19 cellular contexts compared by ENCODE assay signal in the genomic region with DNA sequence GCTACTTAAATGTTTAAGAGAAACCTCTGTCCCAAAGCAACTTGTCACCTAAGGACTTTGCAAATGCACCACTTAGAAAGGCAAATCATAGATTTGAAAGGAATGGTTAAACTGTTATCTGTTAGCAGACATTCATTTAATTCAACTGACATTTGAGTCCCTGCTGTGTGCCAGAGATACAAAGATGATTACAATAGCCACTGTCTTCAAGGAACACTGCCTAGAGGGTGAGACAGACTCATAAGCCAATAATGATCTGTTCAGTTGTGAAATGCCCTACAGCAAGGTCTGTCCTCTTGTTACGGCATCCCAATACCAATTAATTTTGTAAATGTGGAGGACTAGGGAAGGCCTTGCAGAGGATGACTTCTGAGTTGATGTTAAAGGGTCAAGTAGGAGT.
DNase-seq lines count a peak whose midpoint lies in the region; ATAC-seq, FAIRE-seq and TF ChIP-seq lines count a peak whose summit lies in the region.
"Had no signal": no experiment of that assay in that cellular context is flagged by ENCODE, and none has a peak within 500 bp of the region (broad histone marks: within the 10 kb centered on the region; RNA-seq: fewer than 3 reads in every experiment).

No MANE protein-coding gene starts in this region.

- H3K4me3 ChIP-seq in endothelial cell of umbilical vein (replicated peaks in 1 of 3; ENCODE audit: insufficient read depth in 1 of 3, low read depth in 1 of 3, low read length in 3 of 3): no peak overlapping the region
- no peak overlapping the region for H3K4me3 ChIP-seq in CD4-positive, alpha-beta memory T cell (ENCODE audit: low read length in 2 of 2)

- TF ChIP-seq POLR2A in endothelial cell of umbilical vein (IDR thresholded peaks at IDR 0.05; ENCODE audit: low read depth, low read length): no peak

- H3K27me3 ChIP-seq in endothelial cell of umbilical vein (ENCODE audit: control insufficient read depth in 2 of 2, insufficient read depth in 2 of 2, low read length in 2 of 2): no peaks in the 10 kb centered on the region
- H3K27me3 ChIP-seq in CD4-positive, alpha-beta memory T cell (ENCODE audit: insufficient read depth, low read length): no peaks in the 10 kb centered on the region

- no peaks in the 10 kb centered on the region for H3K9me1 ChIP-seq in endothelial cell of umbilical vein (replicated peaks; ENCODE audit: control insufficient read depth, extremely low read depth, insufficient read depth, low read length)

- intact Hi-C loops in endothelial cell of umbilical vein (cut with micrococcal nuclease): no loop called here
- intact Hi-C loops in CD4-positive, alpha-beta memory T cell (cut with micrococcal nuclease): no loop called here

- H3K4me1 Mint-ChIP-seq in mesothelial cell of epicardium: peaks cover 54% of the 10 kb centered on the region
- peaks cover 0 to 6% (median 1%) of the 10 kb centered on the region in 4 donors for H3K4me1 Mint-ChIP-seq in CD4-positive, alpha-beta memory T cell
- H3K4me1 Mint-ChIP-seq: activated CD8-positive, alpha-beta memory T cell treated with anti-CD3 and anti-CD28 coated beads, Interleukin-2, amount 10 ng/mL, durations not matched to agents 7 days and 5 days had no signal

- peaks cover 27% of the 10 kb centered on the region for H3K4me1 ChIP-seq in endothelial cell of umbilical vein (ENCODE audit: control insufficient read depth, extremely low read depth, insufficient read depth, low read length)
- no peaks in the 10 kb centered on the region for H3K4me1 ChIP-seq in CD4-positive, alpha-beta memory T cell (ENCODE audit: insufficient read depth, low read length)

- BruUV-seq in endothelial cell of umbilical vein (replicated peaks; lab: Mats Ljungman, UMichigan): no TSS peak

- FAIRE-seq in endothelial cell of umbilical vein (lab: Jason Lieb, UNC): no peak

- H3K27ac ChIP-seq in endothelial cell of umbilical vein (ENCODE audit: insufficient read depth, low read depth, low read length): peak overlapping the region; percentile 57
- H3K27ac ChIP-seq in CD4-positive, alpha-beta memory T cell (ENCODE audit: low read depth, low read length): no peak overlapping the region

- no peak overlapping the region for H3K4me3 Mint-ChIP-seq in mesothelial cell of epicardium
- H3K4me3 Mint-ChIP-seq in CD4-positive, alpha-beta memory T cell: no peak overlapping the region
- H3K4me3 Mint-ChIP-seq: activated CD8-positive, alpha-beta memory T cell treated with anti-CD3 and anti-CD28 coated beads, Interleukin-2, amount 10 ng/mL, durations not matched to agents 7 days and 5 days; dendritic cell treated with granulocyte-macrophage colony-stimulating factor and Interleukin-4, amounts not matched to agents 40 ng/mL and 50 ng/mL, for 4 days; naive thymus-derived CD8-positive, alpha-beta T cell; stimulated activated naive CD8-positive, alpha-beta T cell treated with anti-CD3 and anti-CD28 coated beads, Interleukin-15, amount 100 ng/mL, for 72 hours had no signal

- dilution Hi-C loops in endothelial cell of umbilical vein (cut with MboI; ENCODE audit: extremely low pct_ligation_motif_present, low sequenced_read_pairs): no loop called here

- no peak overlapping the region for H2AFZ ChIP-seq in endothelial cell of umbilical vein (ENCODE audit: low read depth, low read length)

- ATAC-seq in GM18511 (IDR thresholded peaks at IDR 0.05; ENCODE audit: unreplicated experiment) (no peak), GM21825 (IDR thresholded peaks at IDR 0.05; ENCODE audit: unreplicated experiment) (no peak)
- ATAC-seq: activated CD8-positive, alpha-beta memory T cell treated with anti-CD3 and anti-CD28 coated beads, Interleukin-2, amount 10 ng/mL, durations not matched to agents 7 days and 5 days; naive thymus-derived CD8-positive, alpha-beta T cell; stimulated activated naive CD8-positive, alpha-beta T cell treated with anti-CD3 and anti-CD28 coated beads, Interleukin-15, amount 100 ng/mL, for 72 hours had no signal

- no peaks in the 10 kb centered on the region for H3K27me3 Mint-ChIP-seq in mesothelial cell of epicardium (ENCODE audit: low read depth)
- no peaks in the 10 kb centered on the region for H3K27me3 Mint-ChIP-seq in CD4-positive, alpha-beta memory T cell
- H3K27me3 Mint-ChIP-seq: activated CD8-positive, alpha-beta memory T cell treated with anti-CD3 and anti-CD28 coated beads, Interleukin-2, amount 10 ng/mL, durations not matched to agents 7 days and 5 days; dendritic cell treated with granulocyte-macrophage colony-stimulating factor and Interleukin-4, amounts not matched to agents 40 ng/mL and 50 ng/mL, for 4 days; naive thymus-derived CD8-positive, alpha-beta T cell; stimulated activated naive CD8-positive, alpha-beta T cell treated with anti-CD3 and anti-CD28 coated beads, Interleukin-15, amount 100 ng/mL, for 72 hours had no signal

- no peak overlapping the region for H3K4me2 ChIP-seq in endothelial cell of umbilical vein (ENCODE audit: insufficient read depth, low read length)

- no peaks in the 10 kb centered on the region for H3K9me3 ChIP-seq in endothelial cell of umbilical vein (replicated peaks; ENCODE audit: control insufficient read depth, insufficient read depth, low read length)
- no peaks in the 10 kb centered on the region for H3K9me3 ChIP-seq in CD4-positive, alpha-beta memory T cell (ENCODE audit: control insufficient read depth in 1 of 2, low read length in 2 of 2)

- CTCF ChIA-PET in endothelial cell of umbilical vein (lab: Charles Lee): interaction anchor here (1.0 to 1.2 kb wide), 3 partner anchors 124 to 266 kb away, joined by 3 to 4 read pairs (median 3); a partner anchor contains a TSS
- CTCF ChIA-PET in CD4-positive, alpha-beta memory T cell (lab: Charles Lee; ENCODE audit: partially characterized antibody): interaction anchor here (1.6 kb wide), 1 partner anchor 266 kb away, joined by 6 read pairs; no protein-coding TSS in a partner anchor

- no peak overlapping the region for H3K9ac ChIP-seq in endothelial cell of umbilical vein (replicated peaks; ENCODE audit: extremely low read depth, insufficient read depth, low read length)

- H4K20me1 ChIP-seq in endothelial cell of umbilical vein (replicated peaks; ENCODE audit: control insufficient read depth, extremely low read depth, insufficient read depth, low read length): no peaks in the 10 kb centered on the region

- H3K36me3 Mint-ChIP-seq in mesothelial cell of epicardium: peaks cover 4% of the 10 kb centered on the region
- peaks cover 24 to 25% of the 10 kb centered on the region in 2 donors for H3K36me3 Mint-ChIP-seq in CD4-positive, alpha-beta memory T cell

- H3K36me3 ChIP-seq in endothelial cell of umbilical vein (ENCODE audit: control insufficient read depth in 2 of 2, extremely low read depth in 1 of 2, insufficient read depth in 2 of 2, low read length in 2 of 2): no peaks in the 10 kb centered on the region
- peaks cover 5% of the 10 kb centered on the region for H3K36me3 ChIP-seq in CD4-positive, alpha-beta memory T cell (ENCODE audit: insufficient read depth, low read length)

- no peaks in the 10 kb centered on the region for H3K9me3 Mint-ChIP-seq in mesothelial cell of epicardium
- no peaks in the 10 kb centered on the region for H3K9me3 Mint-ChIP-seq in CD4-positive, alpha-beta memory T cell
- H3K9me3 Mint-ChIP-seq: dendritic cell treated with granulocyte-macrophage colony-stimulating factor and Interleukin-4, amounts not matched to agents 40 ng/mL and 50 ng/mL, for 4 days; naive thymus-derived CD8-positive, alpha-beta T cell; stimulated activated naive CD8-positive, alpha-beta T cell treated with anti-CD3 and anti-CD28 coated beads, Interleukin-15, amount 100 ng/mL, for 72 hours had no signal

- no peaks in the 10 kb centered on the region for H3K79me2 ChIP-seq in endothelial cell of umbilical vein (ENCODE audit: control insufficient read depth, insufficient read depth, low read length)

- POLR2A ChIA-PET in endothelial cell of umbilical vein (lab: Charles Lee): interaction anchor here (1.2 kb wide), 1 partner anchor 253 kb away, joined by 4 read pairs; no protein-coding TSS in a partner anchor
- POLR2A ChIA-PET in CD4-positive, alpha-beta memory T cell (lab: Charles Lee; ENCODE audit: partially characterized antibody): no interaction called here

- no peak for TF ChIP-seq CTCF in endothelial cell of umbilical vein (IDR thresholded peaks at IDR 0.05; ENCODE audit: extremely low read depth in 1 of 2, insufficient read depth in 1 of 2, low read depth in 1 of 2, low read length in 2 of 2)
- TF ChIP-seq CTCF in mesothelial cell of epicardium (IDR thresholded peaks at IDR 0.05; ENCODE audit: unreplicated experiment): no peak

- DNase-seq in AG20443 (ENCODE audit: low spot score) (peak; percentile 34), RPMI7951 (ENCODE audit: low read depth) (peak; percentile 84), endothelial cell of umbilical vein (ENCODE audit: low read depth, low spot score) (peak; percentile 28), mesothelial cell of epicardium (ENCODE audit: low spot score in 2 of 2, unreplicated experiment in 2 of 2) (no peak), H4 (ENCODE audit: low spot score) (no peak)
- DNase-seq in CD4-positive, alpha-beta memory T cell: no peak
- DNase-seq: activated CD4-positive, CD25-positive, alpha-beta regulatory T cell treated with anti-CD3 and anti-CD28 coated beads, Interleukin-2, amount 50 U/mL, for 72 hours; activated CD8-positive, alpha-beta memory T cell treated with anti-CD3 and anti-CD28 coated beads, Interleukin-2, amount 10 ng/mL, durations not matched to agents 7 days and 5 days; activated effector memory CD4-positive, alpha-beta T cell treated with anti-CD3 and anti-CD28 coated beads, Interleukin-2, amount 50 U/mL, for 16 hours; anterior cingulate cortex; naive thymus-derived CD8-positive, alpha-beta T cell; NCI-H1930; NCI-H748 treated with DMSO at 0.1 percent for 48 hours; RPMI8226; stimulated activated CD4-positive, alpha-beta T cell treated with anti-CD3 and anti-CD28 coated beads, Interleukin-15, amount 100 ng/mL, for 24 hours; stimulated activated naive CD8-positive, alpha-beta T cell treated with anti-CD3 and anti-CD28 coated beads, Interleukin-15, amount 100 ng/mL, for 72 hours had no signal

- H3K27ac Mint-ChIP-seq in mesothelial cell of epicardium: peak overlapping the region; percentile 86
- H3K27ac Mint-ChIP-seq in CD4-positive, alpha-beta memory T cell: peak overlapping the region in 1 of 7 donors; percentile 46
- H3K27ac Mint-ChIP-seq: activated CD8-positive, alpha-beta memory T cell treated with anti-CD3 and anti-CD28 coated beads, Interleukin-2, amount 10 ng/mL, durations not matched to agents 7 days and 5 days; dendritic cell treated with granulocyte-macrophage colony-stimulating factor and Interleukin-4, amounts not matched to agents 40 ng/mL and 50 ng/mL, for 4 days; naive thymus-derived CD8-positive, alpha-beta T cell; stimulated activated naive CD8-positive, alpha-beta T cell treated with anti-CD3 and anti-CD28 coated beads, Interleukin-15, amount 100 ng/mL, for 72 hours had no signal

TF ChIP-seq in endothelial cell of umbilical vein, 7 proteins besides CTCF, POLR2A, EP300 and RAD21 (continues in another document):
- TF ChIP-seq GATA2 (IDR thresholded peaks at IDR 0.05; ENCODE audit: insufficient read depth, insufficient read length, low read depth, low read length) (no peak), MYC (IDR thresholded peaks at IDR 0.05; ENCODE audit: low read depth, low read length) (no peak)

Comparison
In these comparisons a context has a peak if more than half of its experiments do, and no peak if none do; other contexts are left out.
1. DNase-seq: peak in AG20443 (single experiment), RPMI7951 (single experiment) and endothelial cell of umbilical vein (single experiment); none in mesothelial cell of epicardium (0 of 2), CD4-positive, alpha-beta memory T cell (0 of 5) and H4 (single experiment).